ENCODE assay signal across 1 cellular context in the genomic region with DNA sequence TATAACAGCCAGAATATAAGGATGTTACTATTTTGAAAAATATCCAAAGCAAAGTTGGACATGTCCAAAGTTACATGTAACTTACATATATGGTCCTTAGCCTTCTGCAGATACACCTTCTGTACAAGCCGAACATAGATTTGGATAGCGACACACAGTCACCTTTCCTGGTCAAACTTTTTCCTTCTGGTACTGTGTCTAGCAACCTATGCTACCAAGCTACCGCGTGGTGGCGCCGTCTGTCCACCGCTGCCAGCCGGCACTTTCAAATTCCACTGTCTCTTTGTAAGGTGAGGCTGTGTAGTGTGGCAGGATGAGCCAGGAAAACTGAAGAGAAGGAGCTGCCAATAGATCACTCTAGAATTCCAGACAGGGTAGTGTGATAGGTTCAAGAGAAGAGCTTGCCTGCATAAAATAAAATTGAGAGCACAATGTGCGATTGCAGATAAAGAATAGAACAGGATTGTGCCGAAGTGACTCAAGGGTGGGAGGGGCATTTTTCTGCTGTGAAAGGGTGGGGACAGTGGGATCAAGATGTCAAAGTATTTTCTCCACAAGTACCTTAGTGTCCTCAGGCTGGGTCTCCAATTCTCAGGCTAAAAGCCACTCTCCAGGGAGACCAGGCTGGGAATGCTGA.
TF ChIP-seq lines count a peak whose summit lies in the region.

No MANE protein-coding gene starts in this region.

TF ChIP-seq in HepG2, 621 proteins besides CTCF, POLR2A, EP300 and RAD21 (continued from another document and continues in another):
- TF ChIP-seq, protein P1, sequence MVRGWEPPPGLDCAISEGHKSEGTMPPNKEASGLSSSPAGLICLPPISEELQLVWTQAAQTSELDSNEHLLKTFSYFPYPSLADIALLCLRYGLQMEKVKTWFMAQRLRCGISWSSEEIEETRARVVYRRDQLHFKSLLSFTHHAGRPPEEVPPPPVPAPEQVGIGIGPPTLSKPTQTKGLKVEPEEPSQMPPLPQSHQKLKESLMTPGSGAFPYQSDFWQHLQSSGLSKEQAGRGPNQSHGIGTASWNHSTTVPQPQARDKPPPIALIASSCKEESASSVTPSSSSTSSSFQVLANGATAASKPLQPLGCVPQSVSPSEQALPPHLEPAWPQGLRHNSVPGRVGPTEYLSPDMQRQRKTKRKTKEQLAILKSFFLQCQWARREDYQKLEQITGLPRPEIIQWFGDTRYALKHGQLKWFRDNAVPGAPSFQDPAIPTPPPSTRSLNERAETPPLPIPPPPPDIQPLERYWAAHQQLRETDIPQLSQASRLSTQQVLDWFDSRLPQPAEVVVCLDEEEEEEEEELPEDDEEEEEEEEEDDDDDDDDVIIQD (CRISPR knock-in tag; IDR thresholded peaks at IDR 0.05; ENCODE audit: low read depth): peak; percentile 73; the same call in 1 of the 2 replicates
- TF ChIP-seq ZNF776 (CRISPR knock-in tag; IDR thresholded peaks at IDR 0.05) (no peak), CCDC6 (CRISPR knock-in tag; IDR thresholded peaks at IDR 0.05) (no peak), ZNF484 (CRISPR knock-in tag; IDR thresholded peaks at IDR 0.05; ENCODE audit: borderline replicate concordance, low read depth) (no peak), MIER2 (CRISPR knock-in tag; IDR thresholded peaks at IDR 0.05) (0 out of 2 replicates have a peak, but pooled peaks have one; percentile 65), NCOR1 (IDR thresholded peaks at IDR 0.05; ENCODE audit: borderline replicate concordance, low read length) (no peak), ZBTB42 (CRISPR knock-in tag; IDR thresholded peaks at IDR 0.05) (no peak), BHLHE40 (IDR thresholded peaks at IDR 0.05; ENCODE audit: low read length) (no peak), RFX3 (CRISPR knock-in tag; IDR thresholded peaks at IDR 0.05) (0 out of 2 replicates have a peak, but pooled peaks have one; percentile 11), PRMT3 (CRISPR knock-in tag; IDR thresholded peaks at IDR 0.05; ENCODE audit: borderline replicate concordance, low read depth) (no peak), ZNF614 (CRISPR knock-in tag; IDR thresholded peaks at IDR 0.05; ENCODE audit: borderline replicate concordance) (peak; percentile 71; the same call in 1 of the 2 replicates), KLF9 (CRISPR knock-in tag; IDR thresholded peaks at IDR 0.05; ENCODE audit: low read depth) (no peak), SRSF9 (IDR thresholded peaks at IDR 0.05; ENCODE audit: borderline replicate concordance, insufficient read depth, low read depth, low read length, poor library complexity, severe bottlenecking) (no peak), MTA1 (CRISPR knock-in tag; IDR thresholded peaks at IDR 0.05; ENCODE audit: borderline replicate concordance) (no peak), ELF3 (CRISPR knock-in tag; IDR thresholded peaks at IDR 0.05) (peak; percentile 61; the same call in 1 of the 2 replicates), HOXA7 (CRISPR knock-in tag; IDR thresholded peaks at IDR 0.05) (no peak), FOSL1 (CRISPR knock-in tag; IDR thresholded peaks at IDR 0.05; ENCODE audit: borderline replicate concordance) (no peak), ZNF235 (CRISPR knock-in tag; IDR thresholded peaks at IDR 0.05; ENCODE audit: borderline replicate concordance) (no peak), GTF3A (CRISPR knock-in tag; conservative IDR thresholded peaks at IDR 0.05) (no peak), SNRNP70 (IDR thresholded peaks at IDR 0.05; ENCODE audit: low read depth, low read length) (no peak), MBNL3 (CRISPR knock-in tag; conservative IDR thresholded peaks at IDR 0.05) (no peak), RFXANK (CRISPR knock-in tag; IDR thresholded peaks at IDR 0.05) (0 out of 2 replicates have a peak, but pooled peaks have one; percentile 47), TCF7L2 (IDR thresholded peaks at IDR 0.05; ENCODE audit: low read depth, low read length) (no peak), NR1H2 (CRISPR knock-in tag; IDR thresholded peaks at IDR 0.05; ENCODE audit: borderline replicate concordance, low read depth) (no peak), KLF13 (CRISPR knock-in tag; IDR thresholded peaks at IDR 0.05) (no peak), DMAP1 (CRISPR knock-in tag; IDR thresholded peaks at IDR 0.05) (no peak), HNRNPK (IDR thresholded peaks at IDR 0.05; ENCODE audit: low read depth, low read length, poor library complexity, severe bottlenecking) (no peak), ZNF256 (CRISPR knock-in tag; conservative IDR thresholded peaks at IDR 0.05) (no peak), IKZF4 (CRISPR knock-in tag; IDR thresholded peaks at IDR 0.05; ENCODE audit: borderline replicate concordance, low read depth, not compliant biosample characterization) (no peak), SUZ12 (IDR thresholded peaks at IDR 0.05; ENCODE audit: low read depth, low read length) (no peak), ZNF557 (CRISPR knock-in tag; IDR thresholded peaks at IDR 0.05) (peak; percentile 79; the same call in 1 of the 2 replicates), REPIN1 (CRISPR knock-in tag; IDR thresholded peaks at IDR 0.05; ENCODE audit: borderline replicate concordance, low read depth) (peak; percentile 59; the same call in 1 of the 2 replicates), HDAC1 (CRISPR knock-in tag; IDR thresholded peaks at IDR 0.05) (no peak), ZEB1 (IDR thresholded peaks at IDR 0.05; ENCODE audit: insufficient replicate concordance, low read depth) (no peak)
- TF ChIP-seq, protein P2, sequence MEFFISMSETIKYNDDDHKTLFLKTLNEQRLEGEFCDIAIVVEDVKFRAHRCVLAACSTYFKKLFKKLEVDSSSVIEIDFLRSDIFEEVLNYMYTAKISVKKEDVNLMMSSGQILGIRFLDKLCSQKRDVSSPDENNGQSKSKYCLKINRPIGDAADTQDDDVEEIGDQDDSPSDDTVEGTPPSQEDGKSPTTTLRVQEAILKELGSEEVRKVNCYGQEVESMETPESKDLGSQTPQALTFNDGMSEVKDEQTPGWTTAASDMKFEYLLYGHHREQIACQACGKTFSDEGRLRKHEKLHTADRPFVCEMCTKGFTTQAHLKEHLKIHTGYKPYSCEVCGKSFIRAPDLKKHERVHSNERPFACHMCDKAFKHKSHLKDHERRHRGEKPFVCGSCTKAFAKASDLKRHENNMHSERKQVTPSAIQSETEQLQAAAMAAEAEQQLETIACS (CRISPR knock-in tag; IDR thresholded peaks at IDR 0.05): no peak
- TF ChIP-seq, protein P3, sequence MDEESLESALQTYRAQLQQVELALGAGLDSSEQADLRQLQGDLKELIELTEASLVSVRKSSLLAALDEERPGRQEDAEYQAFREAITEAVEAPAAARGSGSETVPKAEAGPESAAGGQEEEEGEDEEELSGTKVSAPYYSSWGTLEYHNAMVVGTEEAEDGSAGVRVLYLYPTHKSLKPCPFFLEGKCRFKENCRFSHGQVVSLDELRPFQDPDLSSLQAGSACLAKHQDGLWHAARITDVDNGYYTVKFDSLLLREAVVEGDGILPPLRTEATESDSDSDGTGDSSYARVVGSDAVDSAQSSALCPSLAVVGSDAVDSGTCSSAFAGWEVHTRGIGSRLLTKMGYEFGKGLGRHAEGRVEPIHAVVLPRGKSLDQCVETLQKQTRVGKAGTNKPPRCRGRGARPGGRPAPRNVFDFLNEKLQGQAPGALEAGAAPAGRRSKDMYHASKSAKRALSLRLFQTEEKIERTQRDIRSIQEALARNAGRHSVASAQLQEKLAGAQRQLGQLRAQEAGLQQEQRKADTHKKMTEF (CRISPR knock-in tag; IDR thresholded peaks at IDR 0.05): peak; percentile 49; the same call in 1 of the 2 replicates
- TF ChIP-seq, protein P4, sequence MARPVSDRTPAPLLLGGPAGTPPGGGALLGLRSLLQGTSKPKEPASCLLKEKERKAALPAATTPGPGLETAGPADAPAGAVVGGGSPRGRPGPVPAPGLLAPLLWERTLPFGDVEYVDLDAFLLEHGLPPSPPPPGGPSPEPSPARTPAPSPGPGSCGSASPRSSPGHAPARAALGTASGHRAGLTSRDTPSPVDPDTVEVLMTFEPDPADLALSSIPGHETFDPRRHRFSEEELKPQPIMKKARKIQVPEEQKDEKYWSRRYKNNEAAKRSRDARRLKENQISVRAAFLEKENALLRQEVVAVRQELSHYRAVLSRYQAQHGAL (CRISPR knock-in tag; IDR thresholded peaks at IDR 0.05; ENCODE audit: not compliant biosample characterization): no peak
- TF ChIP-seq, protein P5, sequence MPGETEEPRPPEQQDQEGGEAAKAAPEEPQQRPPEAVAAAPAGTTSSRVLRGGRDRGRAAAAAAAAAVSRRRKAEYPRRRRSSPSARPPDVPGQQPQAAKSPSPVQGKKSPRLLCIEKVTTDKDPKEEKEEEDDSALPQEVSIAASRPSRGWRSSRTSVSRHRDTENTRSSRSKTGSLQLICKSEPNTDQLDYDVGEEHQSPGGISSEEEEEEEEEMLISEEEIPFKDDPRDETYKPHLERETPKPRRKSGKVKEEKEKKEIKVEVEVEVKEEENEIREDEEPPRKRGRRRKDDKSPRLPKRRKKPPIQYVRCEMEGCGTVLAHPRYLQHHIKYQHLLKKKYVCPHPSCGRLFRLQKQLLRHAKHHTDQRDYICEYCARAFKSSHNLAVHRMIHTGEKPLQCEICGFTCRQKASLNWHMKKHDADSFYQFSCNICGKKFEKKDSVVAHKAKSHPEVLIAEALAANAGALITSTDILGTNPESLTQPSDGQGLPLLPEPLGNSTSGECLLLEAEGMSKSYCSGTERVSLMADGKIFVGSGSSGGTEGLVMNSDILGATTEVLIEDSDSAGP (CRISPR knock-in tag; IDR thresholded peaks at IDR 0.05; ENCODE audit: borderline replicate concordance): no peak; the same call in 1 of the 2 replicates
- TF ChIP-seq, protein P6, sequence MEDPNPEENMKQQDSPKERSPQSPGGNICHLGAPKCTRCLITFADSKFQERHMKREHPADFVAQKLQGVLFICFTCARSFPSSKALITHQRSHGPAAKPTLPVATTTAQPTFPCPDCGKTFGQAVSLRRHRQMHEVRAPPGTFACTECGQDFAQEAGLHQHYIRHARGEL (CRISPR knock-in tag; IDR thresholded peaks at IDR 0.05): no peak
- TF ChIP-seq, protein P7, sequence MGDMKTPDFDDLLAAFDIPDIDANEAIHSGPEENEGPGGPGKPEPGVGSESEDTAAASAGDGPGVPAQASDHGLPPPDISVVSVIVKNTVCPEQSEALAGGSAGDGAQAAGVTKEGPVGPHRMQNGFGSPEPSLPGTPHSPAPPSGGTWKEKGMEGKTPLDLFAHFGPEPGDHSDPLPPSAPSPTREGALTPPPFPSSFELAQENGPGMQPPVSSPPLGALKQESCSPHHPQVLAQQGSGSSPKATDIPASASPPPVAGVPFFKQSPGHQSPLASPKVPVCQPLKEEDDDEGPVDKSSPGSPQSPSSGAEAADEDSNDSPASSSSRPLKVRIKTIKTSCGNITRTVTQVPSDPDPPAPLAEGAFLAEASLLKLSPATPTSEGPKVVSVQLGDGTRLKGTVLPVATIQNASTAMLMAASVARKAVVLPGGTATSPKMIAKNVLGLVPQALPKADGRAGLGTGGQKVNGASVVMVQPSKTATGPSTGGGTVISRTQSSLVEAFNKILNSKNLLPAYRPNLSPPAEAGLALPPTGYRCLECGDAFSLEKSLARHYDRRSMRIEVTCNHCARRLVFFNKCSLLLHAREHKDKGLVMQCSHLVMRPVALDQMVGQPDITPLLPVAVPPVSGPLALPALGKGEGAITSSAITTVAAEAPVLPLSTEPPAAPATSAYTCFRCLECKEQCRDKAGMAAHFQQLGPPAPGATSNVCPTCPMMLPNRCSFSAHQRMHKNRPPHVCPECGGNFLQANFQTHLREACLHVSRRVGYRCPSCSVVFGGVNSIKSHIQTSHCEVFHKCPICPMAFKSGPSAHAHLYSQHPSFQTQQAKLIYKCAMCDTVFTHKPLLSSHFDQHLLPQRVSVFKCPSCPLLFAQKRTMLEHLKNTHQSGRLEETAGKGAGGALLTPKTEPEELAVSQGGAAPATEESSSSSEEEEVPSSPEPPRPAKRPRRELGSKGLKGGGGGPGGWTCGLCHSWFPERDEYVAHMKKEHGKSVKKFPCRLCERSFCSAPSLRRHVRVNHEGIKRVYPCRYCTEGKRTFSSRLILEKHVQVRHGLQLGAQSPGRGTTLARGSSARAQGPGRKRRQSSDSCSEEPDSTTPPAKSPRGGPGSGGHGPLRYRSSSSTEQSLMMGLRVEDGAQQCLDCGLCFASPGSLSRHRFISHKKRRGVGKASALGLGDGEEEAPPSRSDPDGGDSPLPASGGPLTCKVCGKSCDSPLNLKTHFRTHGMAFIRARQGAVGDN (CRISPR knock-in tag; IDR thresholded peaks at IDR 0.05): no peak
- TF ChIP-seq, protein P8, sequence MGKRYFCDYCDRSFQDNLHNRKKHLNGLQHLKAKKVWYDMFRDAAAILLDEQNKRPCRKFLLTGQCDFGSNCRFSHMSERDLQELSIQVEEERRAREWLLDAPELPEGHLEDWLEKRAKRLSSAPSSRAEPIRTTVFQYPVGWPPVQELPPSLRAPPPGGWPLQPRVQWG (CRISPR knock-in tag; IDR thresholded peaks at IDR 0.05; ENCODE audit: borderline replicate concordance, low read depth): no peak
- TF ChIP-seq, protein P9, sequence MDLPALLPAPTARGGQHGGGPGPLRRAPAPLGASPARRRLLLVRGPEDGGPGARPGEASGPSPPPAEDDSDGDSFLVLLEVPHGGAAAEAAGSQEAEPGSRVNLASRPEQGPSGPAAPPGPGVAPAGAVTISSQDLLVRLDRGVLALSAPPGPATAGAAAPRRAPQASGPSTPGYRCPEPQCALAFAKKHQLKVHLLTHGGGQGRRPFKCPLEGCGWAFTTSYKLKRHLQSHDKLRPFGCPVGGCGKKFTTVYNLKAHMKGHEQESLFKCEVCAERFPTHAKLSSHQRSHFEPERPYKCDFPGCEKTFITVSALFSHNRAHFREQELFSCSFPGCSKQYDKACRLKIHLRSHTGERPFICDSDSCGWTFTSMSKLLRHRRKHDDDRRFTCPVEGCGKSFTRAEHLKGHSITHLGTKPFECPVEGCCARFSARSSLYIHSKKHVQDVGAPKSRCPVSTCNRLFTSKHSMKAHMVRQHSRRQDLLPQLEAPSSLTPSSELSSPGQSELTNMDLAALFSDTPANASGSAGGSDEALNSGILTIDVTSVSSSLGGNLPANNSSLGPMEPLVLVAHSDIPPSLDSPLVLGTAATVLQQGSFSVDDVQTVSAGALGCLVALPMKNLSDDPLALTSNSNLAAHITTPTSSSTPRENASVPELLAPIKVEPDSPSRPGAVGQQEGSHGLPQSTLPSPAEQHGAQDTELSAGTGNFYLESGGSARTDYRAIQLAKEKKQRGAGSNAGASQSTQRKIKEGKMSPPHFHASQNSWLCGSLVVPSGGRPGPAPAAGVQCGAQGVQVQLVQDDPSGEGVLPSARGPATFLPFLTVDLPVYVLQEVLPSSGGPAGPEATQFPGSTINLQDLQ (CRISPR knock-in tag; IDR thresholded peaks at IDR 0.05): no peak
- TF ChIP-seq, protein P10, sequence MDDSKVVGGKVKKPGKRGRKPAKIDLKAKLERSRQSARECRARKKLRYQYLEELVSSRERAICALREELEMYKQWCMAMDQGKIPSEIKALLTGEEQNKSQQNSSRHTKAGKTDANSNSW (CRISPR knock-in tag; IDR thresholded peaks at IDR 0.05; ENCODE audit: borderline replicate concordance): no peak
